Comparison of ENCODE assay signal across 9 cellular contexts in genomic region chr22:20130739-20131592, GRCh38. TPM values are rescaled to one million over a fixed set of nuclear protein-coding genes. Genes with fewer than 3 reads are reported as not detected.
DNase-seq lines count a peak whose midpoint lies in the region; ATAC-seq and TF ChIP-seq lines count a peak whose summit lies in the region.
"Had no signal": no experiment of that assay in that cellular context is flagged by ENCODE, and none has a peak within 500 bp of the region (broad histone marks: within the 10 kb centered on the region; RNA-seq: fewer than 3 reads in every experiment).

No MANE protein-coding gene starts in this region.

- WGBS in smooth muscle cell (ENCODE audit: low lambda C conversion rate): 15% methylated on average over 43 of the region's 68 CpGs

- peak overlapping the region; percentile 81 to 90 (median 85) for H3K9ac ChIP-seq in BLaER1 treated with 17β-estradiol and CSF1 and Interleukin-3, amounts not matched to agents 10 nM and 100 nM
- peak overlapping the region; percentile 58 for H3K9ac ChIP-seq in smooth muscle cell (ENCODE audit: low read depth)

- ATAC-seq in GM19438 (IDR thresholded peaks at IDR 0.05; ENCODE audit: low read depth, unreplicated experiment): peak; percentile 60

- peak overlapping the region; percentile 46 for H2AFZ ChIP-seq in smooth muscle cell (ENCODE audit: low read depth)

- peaks cover 33 to 89% (median 88%) of the 10 kb centered on the region in 11 experiments for H4K20me1 ChIP-seq in BLaER1 treated with 17β-estradiol and CSF1 and Interleukin-3, amounts not matched to agents 10 nM and 100 nM
- H4K20me1 ChIP-seq in smooth muscle cell (ENCODE audit: low read depth): peaks cover 39% of the 10 kb centered on the region

- DNase-seq in KBM-7: peak; percentile 57
- DNase-seq in activated CD4-positive, CD25-positive, alpha-beta regulatory T cell (lab: John Stamatoyannopoulos, UW): peak; percentile 53 to 70 (median 68)
- DNase-seq in caudate nucleus (lab: John Stamatoyannopoulos, UW): peak in 59 of 61 donors; percentile 26 to 92 (median 76)
- peak; percentile 88 for DNase-seq in iris pigment epithelial cell (ENCODE audit: low read depth)
- peak; percentile 45 for DNase-seq in smooth muscle cell (lab: John Stamatoyannopoulos, UW; ENCODE audit: unreplicated experiment)
- DNase-seq in NCI-H187 treated with DMSO at 0.1 percent for 48 hours (lab: John Stamatoyannopoulos, UW): no peak

- TF ChIP-seq CTCF in smooth muscle cell (IDR thresholded peaks at IDR 0.05; ENCODE audit: borderline replicate concordance, insufficient read depth, poor library complexity, severe bottlenecking): no peak

- no peaks in the 10 kb centered on the region for H3K9me3 ChIP-seq in BLaER1 treated with 17β-estradiol and CSF1 and Interleukin-3, amounts not matched to agents 10 nM and 100 nM (replicated peaks in 1 of 11)
- H3K9me3 ChIP-seq in smooth muscle cell (replicated peaks; ENCODE audit: low read depth): no peaks in the 10 kb centered on the region

- H3K27ac ChIP-seq in BLaER1 treated with 17β-estradiol and CSF1 and Interleukin-3, amounts not matched to agents 10 nM and 100 nM: peak overlapping the region; percentile 71 to 82 (median 77); a peak in 21 of 22 replicates
- H3K27ac ChIP-seq in caudate nucleus (ENCODE audit: low read depth, low read length) (peak overlapping the region; percentile 89), smooth muscle cell (ENCODE audit: low read depth) (peak overlapping the region; percentile 57)

- in situ Hi-C loops in KBM-7 (cut with MboI; ENCODE audit: low pct_unique_long_range_greater_than_20kb, low sequenced_read_pairs): no loop called here

- H3K4me3 ChIP-seq in BLaER1 treated with 17β-estradiol and CSF1 and Interleukin-3, amounts not matched to agents 10 nM and 100 nM: peak overlapping the region; percentile 82 to 93 (median 86)
- H3K4me3 ChIP-seq in smooth muscle cell: peak overlapping the region; percentile 73

- H3K4me1 ChIP-seq in BLaER1 treated with 17β-estradiol and CSF1 and Interleukin-3, amounts not matched to agents 10 nM and 100 nM: peaks cover 42 to 88% (median 70%) of the 10 kb centered on the region in 10 experiments
- peaks cover 7% of the 10 kb centered on the region for H3K4me1 ChIP-seq in smooth muscle cell (ENCODE audit: low read depth)

- no peaks in the 10 kb centered on the region for H3K27me3 ChIP-seq in BLaER1 treated with 17β-estradiol and CSF1 and Interleukin-3, amounts not matched to agents 10 nM and 100 nM
- no peaks in the 10 kb centered on the region for H3K27me3 ChIP-seq in smooth muscle cell (ENCODE audit: low read depth)

- H3K79me2 ChIP-seq in smooth muscle cell (ENCODE audit: low read depth): peaks cover 40% of the 10 kb centered on the region

- peak overlapping the region; percentile 85 to 100 (median 97) for H3K4me2 ChIP-seq in BLaER1 treated with 17β-estradiol and CSF1 and Interleukin-3, amounts not matched to agents 10 nM and 100 nM
- H3K4me2 ChIP-seq in smooth muscle cell: peak overlapping the region; percentile 93

- H3K36me3 ChIP-seq in BLaER1 treated with 17β-estradiol and CSF1 and Interleukin-3, amounts not matched to agents 10 nM and 100 nM: peaks cover 19 to 35% (median 26%) of the 10 kb centered on the region in 11 experiments
- H3K36me3 ChIP-seq in smooth muscle cell (ENCODE audit: low read depth): peaks cover 4% of the 10 kb centered on the region

- H3F3A ChIP-seq in smooth muscle cell (ENCODE audit: low read depth): peaks cover 16% of the 10 kb centered on the region

RNA-seq across cellular contexts. Expression of gene ZDHHC8, which starts 0.6 kb away (rescaled TPM):
- 5.2 and 12.7 TPM in 2 replicates for total RNA-seq in smooth muscle cell
- 53.9 and 67.0 TPM in 2 replicates for polyA plus RNA-seq in smooth muscle cell

RNA-seq across cellular contexts. Expression of gene TRMT2A, which starts 13.9 kb away (rescaled TPM):
- total RNA-seq in smooth muscle cell: 21.1 and 25.9 TPM in 2 replicates
- polyA plus RNA-seq in smooth muscle cell: 32.1 and 38.9 TPM in 2 replicates

RNA-seq across cellular contexts. Expression of gene RANBP1, which starts 15.1 kb away (rescaled TPM):
- 278 and 331 TPM in 2 replicates for total RNA-seq in smooth muscle cell
- 196 and 235 TPM in 2 replicates for polyA plus RNA-seq in smooth muscle cell

RNA-seq across cellular contexts. Expression of gene CCDC188, which starts 19.9 kb away (rescaled TPM):
- not detected in 2 replicates for total RNA-seq in smooth muscle cell
- not detected in 2 replicates for polyA plus RNA-seq in smooth muscle cell
- total RNA-seq: T-helper 1 cell treated with Interleukin-12 subunit alpha and Interleukin-12 subunit beta and Interleukin-4 antibody, amounts not matched to agents 30 ng/mL and 1 ng/mL, for 36 hours had no signal

RNA-seq across cellular contexts. Expression of gene DGCR8, which starts 50.9 kb away (rescaled TPM):
- total RNA-seq in smooth muscle cell: 9.7 and 10.3 TPM in 2 replicates
- 6.5 and 14.6 TPM in 2 replicates for polyA plus RNA-seq in smooth muscle cell
